ENCODE assay signal across 1 cellular context in genomic region chr15:66700412-66700801, GRCh38.
TF ChIP-seq lines count a peak whose summit lies in the region.

No MANE protein-coding gene starts in this region.

TF ChIP-seq in HCT116, 20 proteins besides CTCF, POLR2A, EP300 and RAD21 (continued from another document):
- TF ChIP-seq, protein P1, sequence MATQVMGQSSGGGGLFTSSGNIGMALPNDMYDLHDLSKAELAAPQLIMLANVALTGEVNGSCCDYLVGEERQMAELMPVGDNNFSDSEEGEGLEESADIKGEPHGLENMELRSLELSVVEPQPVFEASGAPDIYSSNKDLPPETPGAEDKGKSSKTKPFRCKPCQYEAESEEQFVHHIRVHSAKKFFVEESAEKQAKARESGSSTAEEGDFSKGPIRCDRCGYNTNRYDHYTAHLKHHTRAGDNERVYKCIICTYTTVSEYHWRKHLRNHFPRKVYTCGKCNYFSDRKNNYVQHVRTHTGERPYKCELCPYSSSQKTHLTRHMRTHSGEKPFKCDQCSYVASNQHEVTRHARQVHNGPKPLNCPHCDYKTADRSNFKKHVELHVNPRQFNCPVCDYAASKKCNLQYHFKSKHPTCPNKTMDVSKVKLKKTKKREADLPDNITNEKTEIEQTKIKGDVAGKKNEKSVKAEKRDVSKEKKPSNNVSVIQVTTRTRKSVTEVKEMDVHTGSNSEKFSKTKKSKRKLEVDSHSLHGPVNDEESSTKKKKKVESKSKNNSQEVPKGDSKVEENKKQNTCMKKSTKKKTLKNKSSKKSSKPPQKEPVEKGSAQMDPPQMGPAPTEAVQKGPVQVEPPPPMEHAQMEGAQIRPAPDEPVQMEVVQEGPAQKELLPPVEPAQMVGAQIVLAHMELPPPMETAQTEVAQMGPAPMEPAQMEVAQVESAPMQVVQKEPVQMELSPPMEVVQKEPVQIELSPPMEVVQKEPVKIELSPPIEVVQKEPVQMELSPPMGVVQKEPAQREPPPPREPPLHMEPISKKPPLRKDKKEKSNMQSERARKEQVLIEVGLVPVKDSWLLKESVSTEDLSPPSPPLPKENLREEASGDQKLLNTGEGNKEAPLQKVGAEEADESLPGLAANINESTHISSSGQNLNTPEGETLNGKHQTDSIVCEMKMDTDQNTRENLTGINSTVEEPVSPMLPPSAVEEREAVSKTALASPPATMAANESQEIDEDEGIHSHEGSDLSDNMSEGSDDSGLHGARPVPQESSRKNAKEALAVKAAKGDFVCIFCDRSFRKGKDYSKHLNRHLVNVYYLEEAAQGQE (IDR thresholded peaks at IDR 0.05; ENCODE audit: low read depth): no peak
